ENCODE assay signal across 23 cellular contexts in genomic region chr3:107664614-107665013, GRCh38.
A peak's percentile ranks its signal among the peaks of the same experiment; 100 is the strongest.
DNase-seq lines count a peak whose midpoint lies in the region; ATAC-seq and TF ChIP-seq lines count a peak whose summit lies in the region.
"Had no signal": no experiment of that assay in that cellular context is flagged by ENCODE, and none has a peak within 500 bp of the region (broad histone marks: within the 10 kb centered on the region; RNA-seq: fewer than 3 reads in every experiment).

No MANE protein-coding gene starts in this region.

- peak; percentile 13 for TF ChIP-seq CTCF in AG10803 (conservative IDR thresholded peaks at IDR 0.05; ENCODE audit: low read length)
- TF ChIP-seq CTCF in VCaP (conservative IDR thresholded peaks at IDR 0.05) = 0 out of 2 replicates have a peak, but pooled peaks have one; percentile 10
- TF ChIP-seq CTCF in endodermal cell (conservative IDR thresholded peaks at IDR 0.05) = peak; percentile 37
- TF ChIP-seq CTCF in neural crest cell (conservative IDR thresholded peaks at IDR 0.05) = peak; percentile 16

- no peak for DNase-seq in AG10803 (ENCODE audit: low read depth)
- no peak for DNase-seq in endodermal cell
- DNase-seq in neural crest cell (ENCODE audit: low read depth, low spot score) = no peak
- DNase-seq in activated naive CD8-positive, alpha-beta T cell treated with anti-CD3 and anti-CD28 coated beads for 36 hours = no peak
- no peak for DNase-seq in T-helper 1 cell
- no peak for DNase-seq in HuH-7.5 (ENCODE audit: low spot score)
- DNase-seq: activated CD8-positive, alpha-beta T cell treated with anti-CD3 and anti-CD28 coated beads, Interleukin-2, amount 10 ng/mL, durations not matched to agents 7 days and 5 days; activated T-cell treated with anti-CD3 and anti-CD28 coated beads, Interleukin-2, amount 50 U/mL, for 1 hour; C1 segment of cervical spinal cord; effector memory CD8-positive, alpha-beta T cell; left cardiac atrium; NCI-H187; NCI-H2227 treated with DMSO at 0.1 percent for 48 hours; NCI-H82; SJCRH30; spleen; stimulated activated CD4-positive, alpha-beta T cell treated with anti-CD3 and anti-CD28 coated beads, Interleukin-4, amount 100 ng/mL, for 4 hours; T1000 had no signal

- H3K9me3 ChIP-seq in endodermal cell (ENCODE audit: control insufficient read depth, low read length) = no peaks in the 10 kb centered on the region
- H3K9me3 ChIP-seq: A549, SJCRH30, spleen, vagina had no signal

- no peaks in the 10 kb centered on the region for H3K4me1 ChIP-seq in endodermal cell (ENCODE audit: control insufficient read depth, insufficient read depth, low read length)
- H3K4me1 ChIP-seq: A549, SJCRH30 had no signal

- H3K4me1 Mint-ChIP-seq in endodermal cell = peaks cover 33% of the 10 kb centered on the region
- H3K4me1 Mint-ChIP-seq in neural crest cell = peaks cover 60% of the 10 kb centered on the region
- H3K4me1 Mint-ChIP-seq in activated naive CD8-positive, alpha-beta T cell treated with anti-CD3 and anti-CD28 coated beads for 36 hours = peaks cover 30% of the 10 kb centered on the region

- H3K27me3 ChIP-seq in endodermal cell (ENCODE audit: control insufficient read depth, insufficient read depth, low read length, poor library complexity, severe bottlenecking) = no peaks in the 10 kb centered on the region
- H3K27me3 ChIP-seq: SJCRH30, spleen, vagina had no signal

- H3K9ac ChIP-seq in endodermal cell (ENCODE audit: extremely low read depth, low read length, poor library complexity, severe bottlenecking) = no peak overlapping the region
- H3K9ac ChIP-seq: KMS-11 had no signal

- H3K36me3 Mint-ChIP-seq in endodermal cell (ENCODE audit: low read depth) (peaks cover 2% of the 10 kb centered on the region), neural crest cell (ENCODE audit: low read depth) (no peaks in the 10 kb centered on the region)
- H3K36me3 Mint-ChIP-seq in activated naive CD8-positive, alpha-beta T cell treated with anti-CD3 and anti-CD28 coated beads for 36 hours = no peaks in the 10 kb centered on the region

- no peak overlapping the region for H3K4me3 ChIP-seq in AG10803 (ENCODE audit: low read length)
- no peak overlapping the region for H3K4me3 ChIP-seq in endodermal cell (ENCODE audit: low read length)
- H3K4me3 ChIP-seq: A549, SJCRH30, spleen, vagina had no signal

- WGBS in endodermal cell (ENCODE audit: insufficient coverage in 1 of 2, insufficient read length in 1 of 2), 2 experiments = 84 to 100% methylated on average over 1 to 2 of the region's 2 CpGs

- H3K9me3 Mint-ChIP-seq in endodermal cell = no peaks in the 10 kb centered on the region
- no peaks in the 10 kb centered on the region for H3K9me3 Mint-ChIP-seq in neural crest cell
- H3K9me3 Mint-ChIP-seq in activated naive CD8-positive, alpha-beta T cell treated with anti-CD3 and anti-CD28 coated beads for 36 hours = no peaks in the 10 kb centered on the region
- H3K9me3 Mint-ChIP-seq: effector memory CD8-positive, alpha-beta T cell had no signal

- ATAC-seq in GM19395 (IDR thresholded peaks at IDR 0.05; ENCODE audit: unreplicated experiment) = no peak
- ATAC-seq: A549; activated CD8-positive, alpha-beta T cell treated with anti-CD3 and anti-CD28 coated beads, Interleukin-2, amount 10 ng/mL, durations not matched to agents 7 days and 5 days; effector memory CD8-positive, alpha-beta T cell; left cardiac atrium had no signal

- H3K36me3 ChIP-seq in endodermal cell (ENCODE audit: control insufficient read depth, insufficient read depth, low read length) = no peaks in the 10 kb centered on the region
- H3K36me3 ChIP-seq: SJCRH30, spleen, vagina had no signal

- H3K4me3 Mint-ChIP-seq in endodermal cell (no peak overlapping the region), neural crest cell (no peak overlapping the region)
- H3K4me3 Mint-ChIP-seq in activated naive CD8-positive, alpha-beta T cell treated with anti-CD3 and anti-CD28 coated beads for 36 hours = no peak overlapping the region
- H3K4me3 Mint-ChIP-seq: activated CD8-positive, alpha-beta T cell treated with anti-CD3 and anti-CD28 coated beads, Interleukin-2, amount 10 ng/mL, durations not matched to agents 7 days and 5 days; effector memory CD8-positive, alpha-beta T cell had no signal

- no peak overlapping the region for H3K27ac ChIP-seq in VCaP
- no peak overlapping the region for H3K27ac ChIP-seq in endodermal cell (ENCODE audit: low read depth, low read length)
- H3K27ac ChIP-seq: A549, KMS-11, SJCRH30, spleen, vagina had no signal

- H3K27ac Mint-ChIP-seq in endodermal cell (no peak overlapping the region), neural crest cell (ENCODE audit: unreplicated experiment) (peak overlapping the region; percentile 44)
- no peak overlapping the region for H3K27ac Mint-ChIP-seq in activated naive CD8-positive, alpha-beta T cell treated with anti-CD3 and anti-CD28 coated beads for 36 hours
- H3K27ac Mint-ChIP-seq: activated CD8-positive, alpha-beta T cell treated with anti-CD3 and anti-CD28 coated beads, Interleukin-2, amount 10 ng/mL, durations not matched to agents 7 days and 5 days had no signal

- no peaks in the 10 kb centered on the region for H3K27me3 Mint-ChIP-seq in endodermal cell (ENCODE audit: insufficient read depth)
- H3K27me3 Mint-ChIP-seq in neural crest cell (ENCODE audit: low read depth) = no peaks in the 10 kb centered on the region
- no peaks in the 10 kb centered on the region for H3K27me3 Mint-ChIP-seq in activated naive CD8-positive, alpha-beta T cell treated with anti-CD3 and anti-CD28 coated beads for 36 hours
- H3K27me3 Mint-ChIP-seq: effector memory CD8-positive, alpha-beta T cell had no signal
